ENCODE assay signal across 8 cellular contexts in genomic region chr12:120903382-120903817, GRCh38. TPM values are rescaled to one million over a fixed set of nuclear protein-coding genes. Genes with fewer than 3 reads are reported as not detected.
DNase-seq lines count a peak whose midpoint lies in the region; ATAC-seq, FAIRE-seq and TF ChIP-seq lines count a peak whose summit lies in the region.

No MANE protein-coding gene starts in this region.

- in situ Hi-C loops in Caki2 (cut with HindIII; ENCODE audit: low pct_unique_long_range_greater_than_20kb, low sequenced_read_pairs) (no loop called here), T47D (cut with HindIII; ENCODE audit: low pct_unique_long_range_greater_than_20kb, low sequenced_read_pairs) (no loop called here)

- no peak for FAIRE-seq in kidney (lab: Jason Lieb, UNC)

- TF ChIP-seq CTCF in WERI-Rb-1 (IDR thresholded peaks at IDR 0.05; ENCODE audit: low read depth, low read length): no peak
- no peak for TF ChIP-seq CTCF in kidney (IDR thresholded peaks at IDR 0.05; ENCODE audit: borderline replicate concordance, extremely low read depth, insufficient read depth)

- no peaks in the 10 kb centered on the region for H3K27me3 ChIP-seq in HUES6 (ENCODE audit: control insufficient read depth, insufficient read depth, low read length)
- no peaks in the 10 kb centered on the region for H3K27me3 ChIP-seq in WERI-Rb-1 (ENCODE audit: insufficient read depth, low read depth, severe bottlenecking)

- intact Hi-C loops in kidney (cut with DNase I): no loop called here

- peaks cover 6% of the 10 kb centered on the region; the same call in 1 of the 2 replicates for H3K36me3 ChIP-seq in HUES6 (ENCODE audit: control insufficient read depth, insufficient read depth, low read length)
- H3K36me3 ChIP-seq in WERI-Rb-1: peaks cover 24% of the 10 kb centered on the region
- no peaks in the 10 kb centered on the region for H3K36me3 ChIP-seq in kidney (ENCODE audit: control insufficient read depth in 1 of 2, insufficient read depth in 2 of 2, low read length in 2 of 2)

- H3K9ac ChIP-seq in HUES6 (ENCODE audit: low read length): peak overlapping the region; percentile 86
- H3K9ac ChIP-seq in kidney (ENCODE audit: low read length in 2 of 2): peak overlapping the region; percentile 44 to 60

- H3K9me3 ChIP-seq in HUES6 (ENCODE audit: control insufficient read depth, insufficient read depth, low read depth, low read length) (no peaks in the 10 kb centered on the region), WERI-Rb-1 (ENCODE audit: severe bottlenecking) (no peaks in the 10 kb centered on the region), kidney (ENCODE audit: control insufficient read depth in 1 of 2, low read length in 2 of 2) (no peaks in the 10 kb centered on the region)

- ATAC-seq in GM21360 (IDR thresholded peaks at IDR 0.05; ENCODE audit: unreplicated experiment): peak; percentile 36

- H3K27ac ChIP-seq in HUES6 (ENCODE audit: low read depth, low read length) (peak overlapping the region; percentile 50; the same call in 1 of the 2 replicates), WERI-Rb-1 (peak overlapping the region; percentile 83), kidney (ENCODE audit: low read depth in 2 of 2, low read length in 2 of 2) (peak overlapping the region; percentile 85 to 89)

- peak; percentile 55 for DNase-seq in Caki2 (ENCODE audit: low read depth)
- peak; percentile 56 for DNase-seq in WERI-Rb-1
- peak; percentile 73 to 80 for DNase-seq in T47D (ENCODE audit: low read depth in 1 of 2, low spot score in 1 of 2)
- DNase-seq in kidney: peak; percentile 90
- peak; percentile 82 for DNase-seq in stimulated activated CD4-positive, alpha-beta T cell treated with anti-CD3 and anti-CD28 coated beads, Interleukin-15, amount 100 ng/mL, for 24 hours
- DNase-seq in NCI-H446 treated with DMSO at 0.1 percent for 48 hours (lab: John Stamatoyannopoulos, UW): no peak

- H3K4me3 ChIP-seq in HUES6 (ENCODE audit: low read depth, low read length) (peak overlapping the region; percentile 96), WERI-Rb-1 (ENCODE audit: low read depth, low read length) (peak overlapping the region; percentile 58), kidney (ENCODE audit: low read length in 2 of 2) (peak overlapping the region; percentile 80 to 89)

- H3K4me1 ChIP-seq in HUES6 (ENCODE audit: control insufficient read depth, insufficient read depth, low read length) (peaks cover 12% of the 10 kb centered on the region; the same call in 1 of the 2 replicates), kidney (ENCODE audit: control insufficient read depth in 1 of 2, insufficient read depth in 1 of 2, low read depth in 1 of 2, low read length in 2 of 2) (peaks cover 0 to 14% of the 10 kb centered on the region in 2 donors)

RNA-seq across cellular contexts. Expression of gene SPPL3, which starts 0.8 kb away (rescaled TPM):
- total RNA-seq in Caki2 (2014; rRNA removed; shearing (Covaris generic); ENCODE audit: low replicate concordance): 7.4 and 13.2 TPM in 2 replicates
- 51.9 TPM for total RNA-seq in kidney
- 23.8 TPM for polyA plus RNA-seq in kidney (ENCODE audit: insufficient read depth, low read depth, low replicate concordance)
